Comparison of ENCODE assay signal across 9 cellular contexts in genomic region chr3:13040381-13041074, GRCh38. TPM values are rescaled to one million over a fixed set of nuclear protein-coding genes. Genes with fewer than 3 reads are reported as not detected.
DNase-seq lines count a peak whose midpoint lies in the region; ATAC-seq and TF ChIP-seq lines count a peak whose summit lies in the region.
"Had no signal": no experiment of that assay in that cellular context is flagged by ENCODE, and none has a peak within 500 bp of the region (broad histone marks: within the 10 kb centered on the region; RNA-seq: fewer than 3 reads in every experiment).

No MANE protein-coding gene starts in this region.

- H3K4me2 ChIP-seq in OCI-LY7 (ENCODE audit: low read length) = peak overlapping the region; percentile 35

- H3K79me2 ChIP-seq in OCI-LY7 (ENCODE audit: insufficient read depth, low read depth, low read length) = no peaks in the 10 kb centered on the region

- no peak overlapping the region for H3K27ac ChIP-seq in OCI-LY7 (ENCODE audit: low read depth, low read length, poor library complexity, severe bottlenecking)
- H3K27ac ChIP-seq in left lung = no peak overlapping the region
- H3K27ac ChIP-seq: epithelial cell of prostate had no signal

- H3K9me3 ChIP-seq in OCI-LY7 (ENCODE audit: low read length) = no peaks in the 10 kb centered on the region
- no peaks in the 10 kb centered on the region for H3K9me3 ChIP-seq in left lung
- H3K9me3 ChIP-seq in Caco-2 = no peaks in the 10 kb centered on the region

- H3K4me3 ChIP-seq in OCI-LY7 (ENCODE audit: low read depth, low read length, poor library complexity, severe bottlenecking) = no peak overlapping the region
- no peak overlapping the region for H3K4me3 ChIP-seq in left lung
- H3K4me3 ChIP-seq in Caco-2 (ENCODE audit: low read depth, low read length) = no peak overlapping the region

- H4K20me1 ChIP-seq in OCI-LY7 (ENCODE audit: insufficient read depth, low read length) = no peaks in the 10 kb centered on the region

- H3K36me3 Mint-ChIP-seq in Caco-2 (ENCODE audit: insufficient read depth, unreplicated experiment) = no peaks in the 10 kb centered on the region

- H3K36me3 ChIP-seq in OCI-LY7 (ENCODE audit: insufficient read depth, low read length) (peaks cover 25% of the 10 kb centered on the region; the same call in 1 of the 2 replicates), left lung (no peaks in the 10 kb centered on the region), Caco-2 (ENCODE audit: control insufficient read depth, insufficient read depth, low read length) (no peaks in the 10 kb centered on the region)

- no peak overlapping the region for H3K4me3 Mint-ChIP-seq in Caco-2 (ENCODE audit: unreplicated experiment)

- H3K27me3 ChIP-seq in left lung (peaks cover 0 to 8% of the 10 kb centered on the region in 2 donors), Caco-2 (replicated peaks; ENCODE audit: control insufficient read depth, insufficient read depth, low read length) (no peaks in the 10 kb centered on the region)

- POLR2A ChIA-PET in OCI-LY7 (lab: Charles Lee) (interaction anchor here (2.1 kb wide), 1 partner anchor 10 kb away, joined by 6 read pairs; no protein-coding TSS in a partner anchor), Caco-2 (lab: Charles Lee) (no interaction called here)

- intact Hi-C loops in OCI-LY7 (cut with micrococcal nuclease; ENCODE audit: unreplicated experiment) = no loop called here
- intact Hi-C loops in left lung (cut with DNase I) = no loop called here
- intact Hi-C loops in Caco-2 (cut with micrococcal nuclease; ENCODE audit: unreplicated experiment) = no loop called here

- H3K27ac Mint-ChIP-seq in Caco-2 (ENCODE audit: unreplicated experiment) = no peak overlapping the region

- no peak overlapping the region for H2AFZ ChIP-seq in OCI-LY7 (ENCODE audit: low read length)

- H3K27me3 Mint-ChIP-seq in Caco-2 (ENCODE audit: insufficient read depth, unreplicated experiment) = peaks cover 20% of the 10 kb centered on the region

- ATAC-seq in HG02642 (IDR thresholded peaks at IDR 0.05; ENCODE audit: poor library complexity, unreplicated experiment) (peak; percentile 91), left lung (peak; percentile 68)

- BruUV-seq in OCI-LY7 (replicated peaks; lab: Mats Ljungman, UMichigan) (no TSS peak), Caco-2 (replicated peaks; lab: Mats Ljungman, UMichigan) (no TSS peak)

- H3K4me1 Mint-ChIP-seq in Caco-2 (ENCODE audit: low read depth, unreplicated experiment) = no peaks in the 10 kb centered on the region

- no peaks in the 10 kb centered on the region for H3K9me2 ChIP-seq in OCI-LY7 (ENCODE audit: insufficient read depth, low read length)

- CTCF ChIA-PET in OCI-LY7 (lab: Charles Lee; ENCODE audit: unreplicated experiment) = no interaction called here
- CTCF ChIA-PET in Caco-2 (lab: Charles Lee) = no interaction called here

- no peak for TF ChIP-seq CTCF in OCI-LY7 (conservative IDR thresholded peaks at IDR 0.05; ENCODE audit: low read length)
- no peak for TF ChIP-seq CTCF in left lung (IDR thresholded peaks at IDR 0.05)
- no peak for TF ChIP-seq CTCF in Caco-2 (IDR thresholded peaks at IDR 0.05; ENCODE audit: insufficient read depth in 1 of 2, low read depth in 1 of 2, low read length in 1 of 2, severe bottlenecking in 1 of 2, unreplicated experiment in 1 of 2)

- peaks cover 48% of the 10 kb centered on the region for H3K4me1 ChIP-seq in OCI-LY7 (ENCODE audit: insufficient read depth, low read length, poor library complexity, severe bottlenecking)
- peaks cover 0 to under 1% of the 10 kb centered on the region in 2 donors for H3K4me1 ChIP-seq in left lung
- no peaks in the 10 kb centered on the region for H3K4me1 ChIP-seq in Caco-2

- no peaks in the 10 kb centered on the region for H3K9me3 Mint-ChIP-seq in Caco-2 (ENCODE audit: unreplicated experiment)

- peak; percentile 35 for DNase-seq in NK-92 treated with Interleukin-12 subunit alpha and Interleukin-12 subunit beta, amount 100 ng/mL, for 24 hours (lab: John Stamatoyannopoulos, UW)
- DNase-seq in NK-92 (lab: John Stamatoyannopoulos, UW; ENCODE audit: unreplicated experiment) = no peak
- DNase-seq in OCI-LY7 (ENCODE audit: low spot score) = peak; percentile 43
- peak in 1 of 2 donors; percentile 69 for DNase-seq in left lung
- DNase-seq in effector CD8-positive, alpha-beta T cell (lab: John Stamatoyannopoulos, UW) = no peak
- DNase-seq in Caco-2 = no peak
- no peak for DNase-seq in cerebellar nuclear complex (lab: John Stamatoyannopoulos, UW)

RNA-seq across cellular contexts. Expression of gene IQSEC1, which starts 32.7 kb away (rescaled TPM):
- total RNA-seq in OCI-LY7 (2014; rRNA removed; shearing (Covaris generic)) = 24.3 and 25.2 TPM in 2 replicates
- total RNA-seq in OCI-LY7 (2022) = 56.3 and 70.1 TPM in 2 replicates
- total RNA-seq in left lung = 10 to 100 TPM; 38.7 to 57.0 TPM
- total RNA-seq in Caco-2 (2022) = 33.7 and 40.0 TPM in 2 replicates

Comparison
In these comparisons a context has a peak if more than half of its experiments do, and no peak if none do; other contexts are left out.
1. DNase-seq: peak in NK-92 treated with Interleukin-12 subunit alpha and Interleukin-12 subunit beta, amount 100 ng/mL, for 24 hours (single experiment) and OCI-LY7 (single experiment); none in NK-92 (single experiment), effector CD8-positive, alpha-beta T cell (single experiment), Caco-2 (0 of 2) and cerebellar nuclear complex (0 of 2).